ENCODE assay signal across 14 cellular contexts in genomic region chr3:163721596-163721995, GRCh38.
"Had no signal": no experiment of that assay in that cellular context is flagged by ENCODE, and none has a peak within 500 bp of the region (broad histone marks: within the 10 kb centered on the region; RNA-seq: fewer than 3 reads in every experiment).

No MANE protein-coding gene starts in this region.

- H3K36me3 ChIP-seq: heart left ventricle, sigmoid colon, tibial nerve had no signal

- H3K9me3 ChIP-seq: testis, tibial nerve had no signal

- H3K27ac Mint-ChIP-seq: naive thymus-derived CD8-positive, alpha-beta T cell; stimulated activated naive CD8-positive, alpha-beta T cell treated with anti-CD3 and anti-CD28 coated beads, Interleukin-15, Interleukin-2, amounts not matched to agents 100 ng/mL and 50 ng/mL, for 24 hours had no signal

- H3K27ac ChIP-seq: coronary artery, heart left ventricle, sigmoid colon, skin epidermis, testis, tibial nerve had no signal

- H3K4me3 ChIP-seq: coronary artery, heart left ventricle, mucosa of descending colon, sigmoid colon, skin epidermis, testis, tibial nerve had no signal

- H3K4me3 Mint-ChIP-seq: naive thymus-derived CD8-positive, alpha-beta T cell; stimulated activated naive CD8-positive, alpha-beta T cell treated with anti-CD3 and anti-CD28 coated beads, Interleukin-15, Interleukin-2, amounts not matched to agents 100 ng/mL and 50 ng/mL, for 24 hours had no signal

- H3K27me3 Mint-ChIP-seq: naive thymus-derived CD8-positive, alpha-beta T cell; stimulated activated naive CD8-positive, alpha-beta T cell treated with anti-CD3 and anti-CD28 coated beads, Interleukin-15, Interleukin-2, amounts not matched to agents 100 ng/mL and 50 ng/mL, for 24 hours had no signal

- H3K4me1 Mint-ChIP-seq: naive thymus-derived CD8-positive, alpha-beta T cell had no signal

- H3K4me1 ChIP-seq: heart left ventricle, sigmoid colon, testis, tibial nerve had no signal

- H3K9me3 Mint-ChIP-seq: stimulated activated naive CD8-positive, alpha-beta T cell treated with anti-CD3 and anti-CD28 coated beads, Interleukin-15, Interleukin-2, amounts not matched to agents 100 ng/mL and 50 ng/mL, for 24 hours had no signal

- H3K27me3 ChIP-seq: heart left ventricle, sigmoid colon, testis, tibial nerve had no signal

- DNase-seq: effector CD8-positive, alpha-beta T cell; heart left ventricle; hippocampal formation; kidney glomerular epithelial cell; mammary epithelial cell; mucosa of descending colon; naive thymus-derived CD8-positive, alpha-beta T cell; sigmoid colon; testis had no signal

- ATAC-seq: esophagus mucosa; heart left ventricle; mucosa of descending colon; naive thymus-derived CD8-positive, alpha-beta T cell had no signal
